In genomic region chr12:5305861-5306545, GRCh38 we compare ENCODE assay signal across 23 cellular contexts.
"Had no signal": no experiment of that assay in that cellular context is flagged by ENCODE, and none has a peak within 500 bp of the region (broad histone marks: within the 10 kb centered on the region; RNA-seq: fewer than 3 reads in every experiment).

No MANE protein-coding gene starts in this region.

- H3K36me3 Mint-ChIP-seq: activated naive CD4-positive, alpha-beta T cell treated with anti-CD3 and anti-CD28 coated beads, Interleukin-2, amount 50 U/mL, for 24 hours had no signal

- H3K27ac Mint-ChIP-seq: activated CD8-positive, alpha-beta T cell treated with anti-CD3 and anti-CD28 coated beads for 36 hours; activated naive CD4-positive, alpha-beta T cell treated with anti-CD3 and anti-CD28 coated beads, Interleukin-2, amount 50 U/mL, for 24 hours; activated T-cell treated with anti-CD3 and anti-CD28 coated beads, Interleukin-2, amount 50 U/mL, for 72 hours; T-helper 1 cell treated with Interleukin-12 subunit alpha and Interleukin-12 subunit beta and Interleukin-4 antibody, amounts not matched to agents 30 μg/mL and 1 μg/mL, for 36 hours had no signal

- H3K27ac ChIP-seq: body of pancreas, SJSA1 had no signal

- FAIRE-seq: bronchial epithelial cell, RCC 7860 had no signal

- H3K4me1 ChIP-seq: body of pancreas, SJSA1 had no signal

- DNase-seq: activated CD4-positive, alpha-beta T cell treated with anti-CD3 and anti-CD28 coated beads for 4 hours; activated CD8-positive, alpha-beta memory T cell treated with anti-CD3 and anti-CD28 coated beads, Interleukin-2, amount 50 U/mL, for 4 hours; activated CD8-positive, alpha-beta T cell treated with anti-CD3 and anti-CD28 coated beads for 36 hours; activated effector memory CD4-positive, alpha-beta T cell treated with Interleukin-2 at 50 U/mL for 16 hours; activated naive CD4-positive, alpha-beta T cell; activated T-cell treated with anti-CD3 and anti-CD28 coated beads, Interleukin-2, amount 50 U/mL, for 72 hours; body of pancreas; central memory CD4-positive, alpha-beta T cell; MV-4-11; NCI-H1105; NCI-H1436; NCI-H1694 treated with DMSO at 0.1 percent for 48 hours; NCI-H510A treated with DMSO at 0.1 percent for 48 hours; SHP77; SW 1271 had no signal

- H3K9me3 ChIP-seq: body of pancreas, MG63, SJSA1 had no signal

- H3K27me3 ChIP-seq: body of pancreas, MG63, SJSA1 had no signal

- H3K9me3 Mint-ChIP-seq: activated CD8-positive, alpha-beta T cell treated with anti-CD3 and anti-CD28 coated beads for 36 hours; activated naive CD4-positive, alpha-beta T cell treated with anti-CD3 and anti-CD28 coated beads, Interleukin-2, amount 50 U/mL, for 24 hours; T-helper 1 cell treated with Interleukin-12 subunit alpha and Interleukin-12 subunit beta and Interleukin-4 antibody, amounts not matched to agents 30 μg/mL and 1 μg/mL, for 36 hours had no signal

- H3K4me3 ChIP-seq: body of pancreas, MG63, SJSA1 had no signal

- ATAC-seq: activated CD4-positive, CD25-positive, alpha-beta regulatory T cell treated with anti-CD3 and anti-CD28 coated beads, Interleukin-2, amount 50 U/mL, for 24 hours; activated CD8-positive, alpha-beta T cell treated with anti-CD3 and anti-CD28 coated beads for 36 hours; activated T-cell treated with anti-CD3 and anti-CD28 coated beads, Interleukin-2, amount 50 U/mL, for 72 hours; body of pancreas; SK-N-SH treated with all-trans-retinoic acid at 6 μM for 48 hours had no signal

- H3K36me3 ChIP-seq: MG63, SJSA1 had no signal

- H3K4me1 Mint-ChIP-seq: activated naive CD4-positive, alpha-beta T cell treated with anti-CD3 and anti-CD28 coated beads, Interleukin-2, amount 50 U/mL, for 24 hours had no signal

- H3K4me3 Mint-ChIP-seq: activated CD8-positive, alpha-beta T cell treated with anti-CD3 and anti-CD28 coated beads for 36 hours; activated naive CD4-positive, alpha-beta T cell treated with anti-CD3 and anti-CD28 coated beads, Interleukin-2, amount 50 U/mL, for 24 hours; activated T-cell treated with anti-CD3 and anti-CD28 coated beads, Interleukin-2, amount 50 U/mL, for 72 hours; T-helper 1 cell treated with Interleukin-12 subunit alpha and Interleukin-12 subunit beta and Interleukin-4 antibody, amounts not matched to agents 30 μg/mL and 1 μg/mL, for 36 hours had no signal
